Comparison of ENCODE assay signal across 14 cellular contexts in genomic region chr21:32083175-32083574, GRCh38.
DNase-seq lines count a peak whose midpoint lies in the region; ATAC-seq and TF ChIP-seq lines count a peak whose summit lies in the region.
"Had no signal": no experiment of that assay in that cellular context is flagged by ENCODE, and none has a peak within 500 bp of the region (broad histone marks: within the 10 kb centered on the region; RNA-seq: fewer than 3 reads in every experiment).

No MANE protein-coding gene starts in this region.

- no peaks in the 10 kb centered on the region for H3K27me3 ChIP-seq in naive thymus-derived CD4-positive, alpha-beta T cell (ENCODE audit: control insufficient read depth in 2 of 2, insufficient read depth in 2 of 2, low read length in 2 of 2)
- no peaks in the 10 kb centered on the region for H3K27me3 ChIP-seq in uterus
- H3K27me3 ChIP-seq: sigmoid colon had no signal

- ATAC-seq in GM21619 (IDR thresholded peaks at IDR 0.05; ENCODE audit: unreplicated experiment) = no peak
- ATAC-seq in naive thymus-derived CD4-positive, alpha-beta T cell = no peak
- ATAC-seq: WTC11 had no signal

- no peak overlapping the region for H3K4me3 Mint-ChIP-seq in naive thymus-derived CD4-positive, alpha-beta T cell
- H3K4me3 Mint-ChIP-seq: WTC11 had no signal

- H3K9me3 ChIP-seq in naive thymus-derived CD4-positive, alpha-beta T cell (ENCODE audit: control insufficient read depth in 2 of 3, low read length in 3 of 3) = no peaks in the 10 kb centered on the region
- H3K9me3 ChIP-seq in uterus = no peaks in the 10 kb centered on the region
- H3K9me3 ChIP-seq: left ventricle myocardium inferior, sigmoid colon had no signal

- H3K36me3 Mint-ChIP-seq in naive thymus-derived CD4-positive, alpha-beta T cell = no peaks in the 10 kb centered on the region
- H3K36me3 Mint-ChIP-seq: WTC11 had no signal

- H3K27ac Mint-ChIP-seq in naive thymus-derived CD4-positive, alpha-beta T cell = no peak overlapping the region
- H3K27ac Mint-ChIP-seq: WTC11 had no signal

- H3K4me1 Mint-ChIP-seq in naive thymus-derived CD4-positive, alpha-beta T cell = no peaks in the 10 kb centered on the region
- H3K4me1 Mint-ChIP-seq: WTC11 had no signal

- TF ChIP-seq POLR2A in uterus (IDR thresholded peaks at IDR 0.05) = no peak

- intact Hi-C loops in naive thymus-derived CD4-positive, alpha-beta T cell (cut with micrococcal nuclease) = no loop called here
- intact Hi-C loops in uterus (cut with DNase I; ENCODE audit: low total_unique reads) = no loop called here

- peaks cover 0 to 2% (median 0%) of the 10 kb centered on the region in 11 donors for H3K9me3 Mint-ChIP-seq in naive thymus-derived CD4-positive, alpha-beta T cell

- no peak for TF ChIP-seq CTCF in uterus (IDR thresholded peaks at IDR 0.05)

- H3K27me3 Mint-ChIP-seq in naive thymus-derived CD4-positive, alpha-beta T cell = peaks cover 0 to 14% (median 4%) of the 10 kb centered on the region in 5 donors

- H3K36me3 ChIP-seq in naive thymus-derived CD4-positive, alpha-beta T cell (ENCODE audit: control insufficient read depth in 2 of 3, insufficient read depth in 3 of 3, low read length in 3 of 3) = no peaks in the 10 kb centered on the region
- no peaks in the 10 kb centered on the region for H3K36me3 ChIP-seq in uterus
- H3K36me3 ChIP-seq: left ventricle myocardium inferior, sigmoid colon had no signal

- CTCF ChIA-PET in naive thymus-derived CD4-positive, alpha-beta T cell (lab: Charles Lee) = no interaction called here

- H3K27ac ChIP-seq in naive thymus-derived CD4-positive, alpha-beta T cell (ENCODE audit: low read depth, low read length) = no peak overlapping the region
- H3K27ac ChIP-seq in uterus = no peak overlapping the region
- H3K27ac ChIP-seq: left ventricle myocardium inferior, sigmoid colon had no signal

- no peaks in the 10 kb centered on the region for H3K4me1 ChIP-seq in naive thymus-derived CD4-positive, alpha-beta T cell (ENCODE audit: control insufficient read depth in 2 of 2, insufficient read depth in 2 of 2, low read length in 2 of 2)
- no peaks in the 10 kb centered on the region for H3K4me1 ChIP-seq in uterus
- H3K4me1 ChIP-seq: left ventricle myocardium inferior, sigmoid colon had no signal

- peak; percentile 52 for DNase-seq in DMS79 (lab: John Stamatoyannopoulos, UW)
- DNase-seq in NCI-H1105 treated with DMSO at 0.1 percent for 48 hours (lab: John Stamatoyannopoulos, UW) = peak; percentile 82
- peak; percentile 54 to 81 for DNase-seq in NCI-H446 (lab: John Stamatoyannopoulos, UW)
- DNase-seq in dermis blood vessel endothelial cell = peak; percentile 10
- no peak for DNase-seq in AG20443 (ENCODE audit: low spot score)
- no peak for DNase-seq in naive thymus-derived CD4-positive, alpha-beta T cell
- no peak for DNase-seq in uterus
- DNase-seq: Calu3; left ventricle myocardium inferior; MV-4-11; sigmoid colon; stimulated activated CD4-positive, alpha-beta T cell treated with anti-CD3 and anti-CD28 coated beads, Interleukin-1b, Interleukin-23, amount 100 ng/mL, for 48 hours had no signal

- no peak overlapping the region for H3K4me3 ChIP-seq in naive thymus-derived CD4-positive, alpha-beta T cell (ENCODE audit: low read length)
- no peak overlapping the region for H3K4me3 ChIP-seq in uterus
- H3K4me3 ChIP-seq: left ventricle myocardium inferior, sigmoid colon had no signal

- POLR2A ChIA-PET in naive thymus-derived CD4-positive, alpha-beta T cell (lab: Charles Lee) = no interaction called here

Comparison
In these comparisons a context has a peak if more than half of its experiments do, and no peak if none do; other contexts are left out.
1. DNase-seq: peak in DMS79 (single experiment), NCI-H1105 treated with DMSO at 0.1 percent for 48 hours (single experiment), NCI-H446 (2 of 2) and dermis blood vessel endothelial cell (single experiment); none in AG20443 (single experiment), naive thymus-derived CD4-positive, alpha-beta T cell (0 of 9) and uterus (0 of 2).